In genomic region chrX:9785944-9786741, GRCh38 we compare ENCODE assay signal across 8 cellular contexts. TPM values are rescaled to one million over a fixed set of nuclear protein-coding genes. Genes with fewer than 3 reads are reported as not detected.
DNase-seq lines count a peak whose midpoint lies in the region; ATAC-seq and TF ChIP-seq lines count a peak whose summit lies in the region.

A gene with protein sequence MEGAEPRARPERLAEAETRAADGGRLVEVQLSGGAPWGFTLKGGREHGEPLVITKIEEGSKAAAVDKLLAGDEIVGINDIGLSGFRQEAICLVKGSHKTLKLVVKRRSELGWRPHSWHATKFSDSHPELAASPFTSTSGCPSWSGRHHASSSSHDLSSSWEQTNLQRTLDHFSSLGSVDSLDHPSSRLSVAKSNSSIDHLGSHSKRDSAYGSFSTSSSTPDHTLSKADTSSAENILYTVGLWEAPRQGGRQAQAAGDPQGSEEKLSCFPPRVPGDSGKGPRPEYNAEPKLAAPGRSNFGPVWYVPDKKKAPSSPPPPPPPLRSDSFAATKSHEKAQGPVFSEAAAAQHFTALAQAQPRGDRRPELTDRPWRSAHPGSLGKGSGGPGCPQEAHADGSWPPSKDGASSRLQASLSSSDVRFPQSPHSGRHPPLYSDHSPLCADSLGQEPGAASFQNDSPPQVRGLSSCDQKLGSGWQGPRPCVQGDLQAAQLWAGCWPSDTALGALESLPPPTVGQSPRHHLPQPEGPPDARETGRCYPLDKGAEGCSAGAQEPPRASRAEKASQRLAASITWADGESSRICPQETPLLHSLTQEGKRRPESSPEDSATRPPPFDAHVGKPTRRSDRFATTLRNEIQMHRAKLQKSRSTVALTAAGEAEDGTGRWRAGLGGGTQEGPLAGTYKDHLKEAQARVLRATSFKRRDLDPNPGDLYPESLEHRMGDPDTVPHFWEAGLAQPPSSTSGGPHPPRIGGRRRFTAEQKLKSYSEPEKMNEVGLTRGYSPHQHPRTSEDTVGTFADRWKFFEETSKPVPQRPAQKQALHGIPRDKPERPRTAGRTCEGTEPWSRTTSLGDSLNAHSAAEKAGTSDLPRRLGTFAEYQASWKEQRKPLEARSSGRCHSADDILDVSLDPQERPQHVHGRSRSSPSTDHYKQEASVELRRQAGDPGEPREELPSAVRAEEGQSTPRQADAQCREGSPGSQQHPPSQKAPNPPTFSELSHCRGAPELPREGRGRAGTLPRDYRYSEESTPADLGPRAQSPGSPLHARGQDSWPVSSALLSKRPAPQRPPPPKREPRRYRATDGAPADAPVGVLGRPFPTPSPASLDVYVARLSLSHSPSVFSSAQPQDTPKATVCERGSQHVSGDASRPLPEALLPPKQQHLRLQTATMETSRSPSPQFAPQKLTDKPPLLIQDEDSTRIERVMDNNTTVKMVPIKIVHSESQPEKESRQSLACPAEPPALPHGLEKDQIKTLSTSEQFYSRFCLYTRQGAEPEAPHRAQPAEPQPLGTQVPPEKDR (N-terminal part only) (plus strand): TSS chrX:9786429. CDS start chrX:9786546, 117 bp downstream.

- no peak for ATAC-seq in effector memory CD8-positive, alpha-beta T cell (replicated peaks)
- ATAC-seq in HG02884 (IDR thresholded peaks at IDR 0.05; ENCODE audit: unreplicated experiment): no peak
- ATAC-seq in GM21717 (IDR thresholded peaks at IDR 0.05; ENCODE audit: unreplicated experiment): no peak
- ATAC-seq in GM18502 (IDR thresholded peaks at IDR 0.05; ENCODE audit: poor library complexity, unreplicated experiment): no peak

- H3K36me3 ChIP-seq in MG63: no peaks in the 10 kb centered on the region
- H3K36me3 ChIP-seq in muscle layer of duodenum (ENCODE audit: control insufficient read depth in 1 of 2, insufficient read depth in 2 of 2, low read length in 2 of 2): no peaks in the 10 kb centered on the region

- no peaks in the 10 kb centered on the region for H3K9me3 ChIP-seq in MG63
- no peaks in the 10 kb centered on the region for H3K9me3 ChIP-seq in muscle layer of duodenum (ENCODE audit: control insufficient read depth in 1 of 2, low read length in 2 of 2)

- CTCF ChIA-PET in AG04449 (lab: Yijun Ruan, JAX): no interaction called here

- no peaks in the 10 kb centered on the region for H3K4me1 Mint-ChIP-seq in effector memory CD8-positive, alpha-beta T cell (ENCODE audit: low read depth in 2 of 2)

- no peaks in the 10 kb centered on the region for H3K9me3 Mint-ChIP-seq in effector memory CD8-positive, alpha-beta T cell

- H3K27ac ChIP-seq in muscle layer of duodenum (ENCODE audit: low read length): no peak within 1 kb of the TSS

- peaks cover 12 to 15% of the 10 kb centered on the region in 2 donors for H3K27me3 Mint-ChIP-seq in effector memory CD8-positive, alpha-beta T cell

- peak within 1 kb of the TSS; percentile 48 to 52 for H3K4me3 Mint-ChIP-seq in effector memory CD8-positive, alpha-beta T cell

- no peak within 1 kb of the TSS for H3K27ac Mint-ChIP-seq in effector memory CD8-positive, alpha-beta T cell

- H3K4me1 ChIP-seq in muscle layer of duodenum (ENCODE audit: control insufficient read depth in 1 of 2, insufficient read depth in 2 of 2, low read length in 2 of 2): peaks cover 0 to 4% of the 10 kb centered on the region in 2 donors

- peak within 1 kb of the TSS; percentile 34 for H3K4me3 ChIP-seq in AG04449 (ENCODE audit: low read depth, low read length)
- peak within 1 kb of the TSS; percentile 18; the same call in 1 of the 2 replicates for H3K4me3 ChIP-seq in MG63
- H3K4me3 ChIP-seq in muscle layer of duodenum (ENCODE audit: low read depth in 1 of 2, low read length in 2 of 2): peak within 1 kb of the TSS; percentile 37 to 52

- H3K27me3 ChIP-seq in MG63: no peaks in the 10 kb centered on the region; the same call in 1 of the 2 replicates
- no peaks in the 10 kb centered on the region for H3K27me3 ChIP-seq in muscle layer of duodenum (ENCODE audit: low read depth, low read length)

- no peaks in the 10 kb centered on the region for H3K36me3 Mint-ChIP-seq in effector memory CD8-positive, alpha-beta T cell (ENCODE audit: insufficient read depth)

- POLR2A ChIA-PET in AG04449 (lab: Yijun Ruan, JAX): no interaction called here

- no peak for TF ChIP-seq CTCF in AG04449 (IDR thresholded peaks at IDR 0.05; ENCODE audit: insufficient read depth, low read length, missing control alignments)

- no peak for DNase-seq in AG04449 (ENCODE audit: low read depth, low spot score)
- peak; percentile 11 for DNase-seq in MG63
- no peak for DNase-seq in effector memory CD8-positive, alpha-beta T cell
- no peak for DNase-seq in NCI-H524 treated with DMSO at 0.1 percent for 48 hours (lab: John Stamatoyannopoulos, UW)

RNA-seq across cellular contexts. Expression of the gene that starts here (rescaled TPM):
- 0.39 and 1.6 TPM in 2 replicates for total RNA-seq in MG63 (2014; rRNA removed; shearing (Covaris generic); ENCODE audit: low replicate concordance)
